ENCODE assay signal across 10 cellular contexts in the genomic region with DNA sequence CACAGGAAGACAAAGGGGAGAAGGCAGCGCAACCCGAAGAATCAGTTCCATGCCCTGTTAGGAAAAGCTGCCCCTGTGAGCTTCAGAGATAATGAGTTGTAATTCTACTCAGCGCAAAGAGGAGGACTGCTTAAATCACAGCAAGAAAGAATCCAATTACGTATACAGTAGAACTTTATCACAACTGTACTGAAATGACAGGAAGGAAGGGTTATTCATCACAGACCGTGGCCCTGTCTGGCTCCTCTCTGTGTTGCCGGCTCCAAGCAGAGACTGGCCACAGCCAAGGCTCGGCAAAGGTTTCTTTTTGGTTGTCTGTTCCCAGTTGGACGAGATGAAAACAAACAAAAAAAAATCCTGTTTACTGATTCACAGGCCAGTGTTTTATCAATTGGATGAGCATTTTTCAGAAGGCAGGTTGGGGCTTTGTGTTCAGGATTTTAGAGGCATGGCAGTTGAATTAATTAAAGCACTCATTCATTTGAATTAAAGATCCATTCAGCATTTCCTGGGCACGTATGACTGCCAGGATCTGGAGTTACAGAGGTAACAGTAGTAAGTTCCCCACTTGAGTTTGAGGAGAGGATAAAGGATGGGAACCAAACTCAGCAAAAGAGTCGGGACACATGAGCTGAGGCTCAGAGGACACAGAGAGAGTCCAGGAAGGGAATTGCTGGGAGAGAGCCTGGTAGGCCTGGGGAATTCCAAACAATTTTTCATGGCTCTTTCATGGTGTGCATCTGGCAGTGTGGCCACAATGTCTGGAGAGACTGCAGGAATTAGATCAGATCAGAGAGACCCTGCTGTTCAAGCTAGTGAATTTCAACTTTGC.
DNase-seq lines count a peak whose midpoint lies in the region; ATAC-seq and TF ChIP-seq lines count a peak whose summit lies in the region.
"Had no signal": no experiment of that assay in that cellular context is flagged by ENCODE, and none has a peak within 500 bp of the region (broad histone marks: within the 10 kb centered on the region; RNA-seq: fewer than 3 reads in every experiment).

No MANE protein-coding gene starts in this region.

- H3K36me3 Mint-ChIP-seq in nephron progenitor cell (ENCODE audit: low read depth) (no peaks in the 10 kb centered on the region), T-cell (no peaks in the 10 kb centered on the region)
- no peaks in the 10 kb centered on the region for H3K36me3 Mint-ChIP-seq in activated naive CD8-positive, alpha-beta T cell treated with anti-CD3 and anti-CD28 coated beads, Interleukin-2, amount 50 U/mL, for 24 hours (ENCODE audit: low read depth)

- CTCF ChIA-PET in T-cell (lab: Charles Lee) = interaction anchor here in 1 of 2 donors (0.6 kb wide), 1 partner anchor 337 kb away, joined by 3 read pairs; no protein-coding TSS in a partner anchor

- H3K4me3 Mint-ChIP-seq in nephron progenitor cell (no peak overlapping the region), T-cell (no peak overlapping the region)
- no peak overlapping the region for H3K4me3 Mint-ChIP-seq in activated naive CD8-positive, alpha-beta T cell treated with anti-CD3 and anti-CD28 coated beads, Interleukin-2, amount 50 U/mL, for 24 hours
- H3K4me3 Mint-ChIP-seq: activated naive CD8-positive, alpha-beta T cell had no signal

- H3K4me3 ChIP-seq in ectodermal cell (ENCODE audit: insufficient read depth, low read depth, low read length) = no peak overlapping the region
- H3K4me3 ChIP-seq in muscle layer of duodenum (ENCODE audit: low read depth in 1 of 2, low read length in 2 of 2) = peak overlapping the region in 1 of 2 donors; percentile 32

- H3K9me3 ChIP-seq in ectodermal cell (ENCODE audit: control insufficient read depth, low read length) (no peaks in the 10 kb centered on the region), muscle layer of duodenum (ENCODE audit: control insufficient read depth in 1 of 2, low read length in 2 of 2) (no peaks in the 10 kb centered on the region)

- ATAC-seq in activated naive CD8-positive, alpha-beta T cell treated with anti-CD3 and anti-CD28 coated beads, Interleukin-2, amount 50 U/mL, for 24 hours = no peak
- no peak for ATAC-seq in T-cell (replicated peaks in 1 of 4)

- no peaks in the 10 kb centered on the region for H3K36me3 ChIP-seq in ectodermal cell (ENCODE audit: control insufficient read depth, insufficient read depth, low read length)
- no peaks in the 10 kb centered on the region for H3K36me3 ChIP-seq in muscle layer of duodenum (ENCODE audit: control insufficient read depth in 1 of 2, insufficient read depth in 2 of 2, low read length in 2 of 2)

- peaks cover 19% of the 10 kb centered on the region for H3K4me1 Mint-ChIP-seq in nephron progenitor cell
- peaks cover 13% of the 10 kb centered on the region for H3K4me1 Mint-ChIP-seq in activated naive CD8-positive, alpha-beta T cell treated with anti-CD3 and anti-CD28 coated beads, Interleukin-2, amount 50 U/mL, for 24 hours
- H3K4me1 Mint-ChIP-seq in T-cell = peaks cover 20 to 24% (median 22%) of the 10 kb centered on the region in 3 donors

- H3K27me3 ChIP-seq in ectodermal cell (ENCODE audit: control insufficient read depth, insufficient read depth, low read length, poor library complexity, severe bottlenecking) = no peaks in the 10 kb centered on the region
- H3K27me3 ChIP-seq in muscle layer of duodenum (ENCODE audit: low read depth, low read length) = no peaks in the 10 kb centered on the region

- H3K27me3 Mint-ChIP-seq in nephron progenitor cell (ENCODE audit: low read depth, poor library complexity) = peaks cover 7% of the 10 kb centered on the region
- H3K27me3 Mint-ChIP-seq in activated naive CD8-positive, alpha-beta T cell treated with anti-CD3 and anti-CD28 coated beads, Interleukin-2, amount 50 U/mL, for 24 hours = no peaks in the 10 kb centered on the region
- no peaks in the 10 kb centered on the region for H3K27me3 Mint-ChIP-seq in T-cell
- H3K27me3 Mint-ChIP-seq: activated naive CD8-positive, alpha-beta T cell had no signal

- DNase-seq in A172 (ENCODE audit: low spot score) = peak; percentile 61
- peak; percentile 16 for DNase-seq in NCI-H1694 (lab: John Stamatoyannopoulos, UW)
- no peak for DNase-seq in nephron progenitor cell
- no peak for DNase-seq in activated naive CD8-positive, alpha-beta T cell treated with anti-CD3 and anti-CD28 coated beads, Interleukin-2, amount 50 U/mL, for 24 hours
- no peak for DNase-seq in GM13977 (ENCODE audit: low spot score)
- DNase-seq in T-cell = no peak

- POLR2A ChIA-PET in T-cell (lab: Charles Lee) = no interaction called here

- H3K4me1 ChIP-seq in ectodermal cell (ENCODE audit: control insufficient read depth, insufficient read depth, low read length) = peaks cover 24% of the 10 kb centered on the region
- peaks cover 0 to 25% of the 10 kb centered on the region in 2 donors for H3K4me1 ChIP-seq in muscle layer of duodenum (ENCODE audit: control insufficient read depth in 1 of 2, insufficient read depth in 2 of 2, low read length in 2 of 2)

- H3K9me3 Mint-ChIP-seq in nephron progenitor cell (no peaks in the 10 kb centered on the region), T-cell (no peaks in the 10 kb centered on the region)
- H3K9me3 Mint-ChIP-seq in activated naive CD8-positive, alpha-beta T cell treated with anti-CD3 and anti-CD28 coated beads, Interleukin-2, amount 50 U/mL, for 24 hours = no peaks in the 10 kb centered on the region

- in situ Hi-C loops in GM13977 (cut with MboI; ENCODE audit: low pct_unique_long_range_greater_than_20kb, low sequenced_read_pairs, unreplicated experiment) = no loop called here

- WGBS in ectodermal cell, 2 experiments = 83 to 87% methylated on average over 10 of the region's 10 CpGs

- peak overlapping the region; percentile 44 for H3K27ac ChIP-seq in ectodermal cell (ENCODE audit: insufficient read depth, low read depth, low read length, poor library complexity, severe bottlenecking)
- peak overlapping the region; percentile 53 for H3K27ac ChIP-seq in muscle layer of duodenum (ENCODE audit: low read length)
- H3K27ac ChIP-seq: VCaP had no signal

- TF ChIP-seq CTCF in nephron progenitor cell (IDR thresholded peaks at IDR 0.05) (no peak), GM13977 (IDR thresholded peaks at IDR 0.05; ENCODE audit: extremely low read depth, insufficient read depth, missing control alignments) (no peak)

- H3K27ac Mint-ChIP-seq in nephron progenitor cell (no peak overlapping the region), T-cell (no peak overlapping the region)
- no peak overlapping the region for H3K27ac Mint-ChIP-seq in activated naive CD8-positive, alpha-beta T cell treated with anti-CD3 and anti-CD28 coated beads, Interleukin-2, amount 50 U/mL, for 24 hours
- H3K27ac Mint-ChIP-seq: activated naive CD8-positive, alpha-beta T cell had no signal

Comparison
In these comparisons a context has a peak if more than half of its experiments do, and no peak if none do; other contexts are left out.
1. DNase-seq: peak in A172 (single experiment) and NCI-H1694 (single experiment); none in nephron progenitor cell (single experiment), activated naive CD8-positive, alpha-beta T cell treated with anti-CD3 and anti-CD28 coated beads, Interleukin-2, amount 50 U/mL, for 24 hours (single experiment), GM13977 (single experiment) and T-cell (0 of 34).